18 cellular contexts compared by ENCODE assay signal in genomic region chr15:54388746-54389145, GRCh38.
DNase-seq lines count a peak whose midpoint lies in the region; ATAC-seq and TF ChIP-seq lines count a peak whose summit lies in the region.
"Had no signal": no experiment of that assay in that cellular context is flagged by ENCODE, and none has a peak within 500 bp of the region (broad histone marks: within the 10 kb centered on the region; RNA-seq: fewer than 3 reads in every experiment).

No MANE protein-coding gene starts in this region.

- H3K27ac Mint-ChIP-seq in nephron, result peak overlapping the region; percentile 52 to 94 (median 70)
- H3K27ac Mint-ChIP-seq: CD14-positive monocyte; CD4-positive, alpha-beta memory T cell; IgD-negative memory B cell had no signal

- no peaks in the 10 kb centered on the region for H3K36me3 Mint-ChIP-seq in nephron (ENCODE audit: low read depth)
- H3K36me3 Mint-ChIP-seq: CD14-positive monocyte; CD4-positive, alpha-beta memory T cell; IgD-negative memory B cell had no signal

- H3K27me3 Mint-ChIP-seq in nephron (ENCODE audit: low read depth), result no peaks in the 10 kb centered on the region
- H3K27me3 Mint-ChIP-seq: CD4-positive, alpha-beta memory T cell had no signal

- H3K4me3 Mint-ChIP-seq in nephron, result no peak overlapping the region
- H3K4me3 Mint-ChIP-seq: CD14-positive monocyte; CD4-positive, alpha-beta memory T cell; IgD-negative memory B cell had no signal

- TF ChIP-seq POLR2A in GM18505 (IDR thresholded peaks at IDR 0.05; ENCODE audit: borderline replicate concordance, extremely low read depth, insufficient read depth, insufficient read length), result no peak

- H3K4me3 ChIP-seq in epithelial cell of proximal tubule (ENCODE audit: low read depth, low read length), result no peak overlapping the region
- H3K4me3 ChIP-seq: BLaER1, GM23248, HAP-1 had no signal

- DNase-seq in epithelial cell of proximal tubule (ENCODE audit: low read depth) (peak; percentile 52), GM10266 (ENCODE audit: extremely low spot score) (no peak), SIG-M5 treated with dmso at 0.1 percent for 504 hours (lab: John Stamatoyannopoulos, UW; ENCODE audit: unreplicated experiment) (no peak), DMS53 (lab: John Stamatoyannopoulos, UW) (no peak)
- DNase-seq: CD4-positive, alpha-beta memory T cell; DMS 273 treated with DMSO at 0.1 percent for 48 hours; DMS79; GDM1; GM23248; KBM-7 had no signal

- peaks cover 4% of the 10 kb centered on the region for H3K4me1 Mint-ChIP-seq in nephron
- H3K4me1 Mint-ChIP-seq: CD14-positive monocyte, IgD-negative memory B cell had no signal

- ATAC-seq in GM18861 (IDR thresholded peaks at IDR 0.05; ENCODE audit: unreplicated experiment), result peak; percentile 42
- no peak for ATAC-seq in GM18505 (IDR thresholded peaks at IDR 0.05; ENCODE audit: unreplicated experiment)
- ATAC-seq: HepG2 had no signal

- no peaks in the 10 kb centered on the region for H3K9me3 Mint-ChIP-seq in nephron
- H3K9me3 Mint-ChIP-seq: CD4-positive, alpha-beta memory T cell had no signal

- TF ChIP-seq CTCF in epithelial cell of proximal tubule (conservative IDR thresholded peaks at IDR 0.05; ENCODE audit: low read depth, low read length) (no peak), nephron (IDR thresholded peaks at IDR 0.05; ENCODE audit: unreplicated experiment in 3 of 3) (no peak), GM10266 (IDR thresholded peaks at IDR 0.05; ENCODE audit: control insufficient read depth, insufficient read depth, low read depth, missing control alignments) (no peak)
